Comparison of ENCODE assay signal across 30 cellular contexts in the genomic region with DNA sequence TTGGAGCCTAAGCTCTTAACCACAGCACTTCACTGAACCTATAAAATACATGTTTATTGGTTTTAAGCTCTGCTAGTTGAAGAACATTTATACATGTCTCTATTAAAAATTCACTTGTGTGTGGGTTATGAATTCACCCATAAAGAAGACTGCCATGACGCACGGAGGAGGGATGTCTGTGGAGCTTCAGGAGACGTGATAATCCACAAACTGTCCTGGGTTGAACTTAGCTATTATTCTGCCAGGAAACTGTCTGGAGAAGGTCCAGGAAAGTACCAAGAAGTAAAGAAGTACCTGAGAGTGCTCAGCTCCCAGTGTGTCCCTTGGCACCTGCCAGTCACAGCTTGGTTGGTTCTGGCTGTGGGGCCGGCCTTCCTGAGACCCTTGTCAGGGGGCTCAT. TPM values are rescaled to one million over a fixed set of nuclear protein-coding genes. Genes with fewer than 3 reads are reported as not detected.
A peak's percentile ranks its signal among the peaks of the same experiment; 100 is the strongest.
DNase-seq lines count a peak whose midpoint lies in the region; ATAC-seq and TF ChIP-seq lines count a peak whose summit lies in the region.
"Had no signal": no experiment of that assay in that cellular context is flagged by ENCODE, and none has a peak within 500 bp of the region (broad histone marks: within the 10 kb centered on the region; RNA-seq: fewer than 3 reads in every experiment).

No MANE protein-coding gene starts in this region.

- H3K9me3 ChIP-seq in HEK293 (ENCODE audit: control insufficient read depth, insufficient read depth, low read depth, low read length) (no peaks in the 10 kb centered on the region), esophagus muscularis mucosa (no peaks in the 10 kb centered on the region), right cardiac atrium (ENCODE audit: control insufficient read depth, low read length) (no peaks in the 10 kb centered on the region), stomach (no peaks in the 10 kb centered on the region)
- H3K9me3 ChIP-seq: BLaER1, colonic mucosa, HAP-1, MG63, neutrophil had no signal

- H3K36me3 ChIP-seq in HEK293 (ENCODE audit: control insufficient read depth in 2 of 2, insufficient read depth in 1 of 2, low read length in 2 of 2) (no peaks in the 10 kb centered on the region), esophagus muscularis mucosa (no peaks in the 10 kb centered on the region), stomach (no peaks in the 10 kb centered on the region)
- H3K36me3 ChIP-seq: BLaER1, colonic mucosa, HAP-1, neutrophil had no signal

- TF ChIP-seq EP300 in esophagus muscularis mucosa (IDR thresholded peaks at IDR 0.05): peak; percentile 50
- TF ChIP-seq EP300 in stomach (IDR thresholded peaks at IDR 0.05): peak; percentile 90

- 42% methylated on average over 4 of the region's 4 CpGs for WGBS in esophagus muscularis mucosa
- WGBS in right cardiac atrium: 52% methylated on average over 4 of the region's 4 CpGs
- WGBS in stomach, 5 donors: 55 to 70% (median 63%) methylated on average over 4 of the region's 4 CpGs

- DNase-seq in esophagus muscularis mucosa (ENCODE audit: extremely low spot score) (no peak), right cardiac atrium (no peak), stomach (no peak), NCI-H510A treated with DMSO at 0.1 percent for 48 hours (lab: John Stamatoyannopoulos, UW) (no peak), DMS153 treated with DMSO at 0.1 percent for 48 hours (lab: John Stamatoyannopoulos, UW; ENCODE audit: unreplicated experiment) (no peak), A172 (ENCODE audit: low spot score) (no peak)
- DNase-seq in stimulated activated CD4-positive, alpha-beta T cell treated with anti-CD3 and anti-CD28 coated beads, Interleukin-12 subunit alpha, Interleukin-12 subunit beta, amount 100 ng/mL, for 4 hours: no peak
- DNase-seq: activated CD4-positive, CD25-positive, alpha-beta regulatory T cell treated with anti-CD3 and anti-CD28 coated beads, Interleukin-2, amount 50 U/mL, for 72 hours; activated CD8-positive, alpha-beta T cell treated with anti-CD3 and anti-CD28 coated beads for 36 hours; aorta; colonic mucosa; COR-L47; effector memory CD4-positive, alpha-beta T cell; hippocampal formation; KBM-7; mesendoderm; MG63; NCI-H1436; NCI-H82; psoas muscle; RPMI8226; stimulated activated CD4-positive, alpha-beta T cell treated with anti-CD3 and anti-CD28 coated beads, Interleukin-2, amount 100 ng/mL, for 24 hours; substantia nigra had no signal

- TF ChIP-seq POLR2A in esophagus muscularis mucosa (IDR thresholded peaks at IDR 0.05; ENCODE audit: low read depth): no peak
- no peak for TF ChIP-seq POLR2A in stomach (IDR thresholded peaks at IDR 0.05)

- CTCF ChIA-PET in HEK293 (lab: Yijun Ruan, JAX): no interaction called here

- no peaks in the 10 kb centered on the region for H3K4me1 ChIP-seq in HEK293 (ENCODE audit: control insufficient read depth, insufficient read depth, low read length)
- H3K4me1 ChIP-seq in esophagus muscularis mucosa: peaks cover 51 to 88% (median 86%) of the 10 kb centered on the region in 4 donors
- peaks cover 18% of the 10 kb centered on the region for H3K4me1 ChIP-seq in right cardiac atrium (ENCODE audit: control insufficient read depth, insufficient read depth, low read length)
- H3K4me1 ChIP-seq in stomach: peaks cover 0 to 68% (median 24%) of the 10 kb centered on the region in 4 donors
- H3K4me1 ChIP-seq: colonic mucosa had no signal

- H3K4me3 ChIP-seq in HEK293 (ENCODE audit: low read depth, low read length): no peak overlapping the region
- no peak overlapping the region for H3K4me3 ChIP-seq in esophagus muscularis mucosa
- H3K4me3 ChIP-seq in right cardiac atrium (ENCODE audit: low read length): no peak overlapping the region
- H3K4me3 ChIP-seq in stomach: no peak overlapping the region
- H3K4me3 ChIP-seq: BLaER1, colonic mucosa, GM12878, HAP-1, MG63, psoas muscle, smooth muscle cell had no signal

- H3K27me3 ChIP-seq in esophagus muscularis mucosa (no peaks in the 10 kb centered on the region), right cardiac atrium (ENCODE audit: control insufficient read depth, insufficient read depth) (no peaks in the 10 kb centered on the region), stomach (no peaks in the 10 kb centered on the region)
- H3K27me3 ChIP-seq: BLaER1, colonic mucosa, MG63, neutrophil had no signal

- no peak overlapping the region for H3K27ac ChIP-seq in HEK293 (ENCODE audit: extremely low read depth, low read depth, low read length)
- peak overlapping the region; percentile 76 to 85 (median 78) for H3K27ac ChIP-seq in esophagus muscularis mucosa (replicated peaks in 1 of 4)
- peak overlapping the region; percentile 96 for H3K27ac ChIP-seq in right cardiac atrium (ENCODE audit: low read length)
- peak overlapping the region in 3 of 5 donors; percentile 52 to 79 (median 73) for H3K27ac ChIP-seq in stomach
- H3K27ac ChIP-seq: BLaER1, colonic mucosa, neutrophil, psoas muscle had no signal

- POLR2A ChIA-PET in HEK293 (lab: Yijun Ruan, JAX): no interaction called here

- ATAC-seq in right cardiac atrium: peak; percentile 49 to 50
- ATAC-seq: activated CD8-positive, alpha-beta T cell treated with anti-CD3 and anti-CD28 coated beads for 36 hours; left colon had no signal

- intact Hi-C loops in esophagus muscularis mucosa (cut with DNase I): no loop called here
- intact Hi-C loops in right cardiac atrium (cut with DNase I): loop anchor here in 1 of 4 donors (10.0 kb wide), 1 partner anchor 54 kb away; a partner anchor contains a TSS
- intact Hi-C loops in stomach (cut with DNase I; ENCODE audit: low total_unique reads): no loop called here

- TF ChIP-seq CTCF in HEK293 (tag by site-specific recombination; IDR thresholded peaks at IDR 0.05): no peak
- no peak for TF ChIP-seq CTCF in esophagus muscularis mucosa (IDR thresholded peaks at IDR 0.05)
- no peak for TF ChIP-seq CTCF in stomach (IDR thresholded peaks at IDR 0.05)

TF ChIP-seq in HEK293, 187 proteins besides CTCF, POLR2A, EP300 and RAD21:
- TF ChIP-seq, protein P1, sequence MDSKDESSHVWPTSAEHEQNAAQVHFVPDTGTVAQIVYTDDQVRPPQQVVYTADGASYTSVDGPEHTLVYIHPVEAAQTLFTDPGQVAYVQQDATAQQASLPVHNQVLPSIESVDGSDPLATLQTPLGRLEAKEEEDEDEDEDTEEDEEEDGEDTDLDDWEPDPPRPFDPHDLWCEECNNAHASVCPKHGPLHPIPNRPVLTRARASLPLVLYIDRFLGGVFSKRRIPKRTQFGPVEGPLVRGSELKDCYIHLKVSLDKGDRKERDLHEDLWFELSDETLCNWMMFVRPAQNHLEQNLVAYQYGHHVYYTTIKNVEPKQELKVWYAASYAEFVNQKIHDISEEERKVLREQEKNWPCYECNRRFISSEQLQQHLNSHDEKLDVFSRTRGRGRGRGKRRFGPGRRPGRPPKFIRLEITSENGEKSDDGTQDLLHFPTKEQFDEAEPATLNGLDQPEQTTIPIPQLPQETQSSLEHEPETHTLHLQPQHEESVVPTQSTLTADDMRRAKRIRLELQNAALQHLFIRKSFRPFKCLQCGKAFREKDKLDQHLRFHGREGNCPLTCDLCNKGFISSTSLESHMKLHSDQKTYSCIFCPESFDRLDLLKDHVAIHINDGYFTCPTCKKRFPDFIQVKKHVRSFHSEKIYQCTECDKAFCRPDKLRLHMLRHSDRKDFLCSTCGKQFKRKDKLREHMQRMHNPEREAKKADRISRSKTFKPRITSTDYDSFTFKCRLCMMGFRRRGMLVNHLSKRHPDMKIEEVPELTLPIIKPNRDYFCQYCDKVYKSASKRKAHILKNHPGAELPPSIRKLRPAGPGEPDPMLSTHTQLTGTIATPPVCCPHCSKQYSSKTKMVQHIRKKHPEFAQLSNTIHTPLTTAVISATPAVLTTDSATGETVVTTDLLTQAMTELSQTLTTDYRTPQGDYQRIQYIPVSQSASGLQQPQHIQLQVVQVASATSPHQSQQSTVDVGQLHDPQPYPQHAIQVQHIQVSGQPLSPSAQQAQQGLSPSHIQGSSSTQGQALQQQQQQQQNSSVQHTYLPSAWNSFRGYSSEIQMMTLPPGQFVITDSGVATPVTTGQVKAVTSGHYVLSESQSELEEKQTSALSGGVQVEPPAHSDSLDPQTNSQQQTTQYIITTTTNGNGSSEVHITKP (tag by site-specific recombination; IDR thresholded peaks at IDR 0.05): 0 out of 2 replicates have a peak, but pooled peaks have one; percentile 21
- TF ChIP-seq ZNF133 (tag by site-specific recombination; IDR thresholded peaks at IDR 0.05): no peak
- TF ChIP-seq, protein P2, sequence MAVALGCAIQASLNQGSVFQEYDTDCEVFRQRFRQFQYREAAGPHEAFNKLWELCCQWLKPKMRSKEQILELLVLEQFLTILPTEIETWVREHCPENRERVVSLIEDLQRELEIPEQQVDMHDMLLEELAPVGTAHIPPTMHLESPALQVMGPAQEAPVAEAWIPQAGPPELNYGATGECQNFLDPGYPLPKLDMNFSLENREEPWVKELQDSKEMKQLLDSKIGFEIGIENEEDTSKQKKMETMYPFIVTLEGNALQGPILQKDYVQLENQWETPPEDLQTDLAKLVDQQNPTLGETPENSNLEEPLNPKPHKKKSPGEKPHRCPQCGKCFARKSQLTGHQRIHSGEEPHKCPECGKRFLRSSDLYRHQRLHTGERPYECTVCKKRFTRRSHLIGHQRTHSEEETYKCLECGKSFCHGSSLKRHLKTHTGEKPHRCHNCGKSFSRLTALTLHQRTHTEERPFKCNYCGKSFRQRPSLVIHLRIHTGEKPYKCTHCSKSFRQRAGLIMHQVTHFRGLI (tag by site-specific recombination; IDR thresholded peaks at IDR 0.05): no peak

RNA-seq across cellular contexts. Expression of a gene that starts 56.3 kb away (rescaled TPM):
- total RNA-seq in esophagus muscularis mucosa: 100 to 1,000 TPM; 143 to 194 (median 175) TPM
- 10 to 100 TPM; 57.7 to 82.1 (median 67.4) TPM for total RNA-seq in right cardiac atrium
- polyA plus RNA-seq in right cardiac atrium: 12.8 TPM
- 100 to 1,000 TPM in 1 of 5 donors, 10 to 100 TPM in 4; 17.7 to 117 (median 50.8) TPM for total RNA-seq in stomach
- polyA plus RNA-seq in stomach: 10 to 100 TPM in 2 of 3 donors, 1 to 10 TPM in 1; 6.8 to 20.5 (median 18.6) TPM
- 73.0 and 84.2 TPM in 2 replicates for total RNA-seq in A172 (2014; rRNA removed; shearing (Covaris generic))
